Comparison of ENCODE assay signal across 1 cellular context in the genomic region with DNA sequence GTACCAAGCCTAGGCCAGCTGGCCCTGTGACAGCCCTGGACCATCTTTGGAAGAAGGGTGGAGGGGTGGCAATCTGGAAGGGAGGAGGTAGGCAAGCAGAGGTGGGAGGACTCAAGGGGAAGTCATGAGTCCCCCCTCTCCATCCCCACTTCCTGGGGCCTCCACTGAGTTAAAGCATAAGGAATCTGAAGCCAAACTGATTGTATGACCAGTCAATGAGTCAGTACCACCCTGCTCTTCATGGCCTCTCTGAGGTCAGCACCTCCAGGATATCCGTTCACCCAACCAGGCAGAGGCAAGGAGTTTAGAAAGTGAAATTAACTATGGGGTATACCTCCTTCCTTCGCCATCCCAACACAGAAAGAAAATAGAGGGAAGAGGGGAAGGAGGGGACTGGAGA.
A peak's percentile ranks its signal among the peaks of the same experiment; 100 is the strongest.
TF ChIP-seq lines count a peak whose summit lies in the region.

No MANE protein-coding gene starts in this region.

TF ChIP-seq in A549, 52 proteins besides CTCF, POLR2A, EP300 and RAD21 (continued from another document):
- TF ChIP-seq BCL3 (IDR thresholded peaks at IDR 0.05): peak; percentile 49; the same call in 1 of the 3 replicates
